In the genomic region with DNA sequence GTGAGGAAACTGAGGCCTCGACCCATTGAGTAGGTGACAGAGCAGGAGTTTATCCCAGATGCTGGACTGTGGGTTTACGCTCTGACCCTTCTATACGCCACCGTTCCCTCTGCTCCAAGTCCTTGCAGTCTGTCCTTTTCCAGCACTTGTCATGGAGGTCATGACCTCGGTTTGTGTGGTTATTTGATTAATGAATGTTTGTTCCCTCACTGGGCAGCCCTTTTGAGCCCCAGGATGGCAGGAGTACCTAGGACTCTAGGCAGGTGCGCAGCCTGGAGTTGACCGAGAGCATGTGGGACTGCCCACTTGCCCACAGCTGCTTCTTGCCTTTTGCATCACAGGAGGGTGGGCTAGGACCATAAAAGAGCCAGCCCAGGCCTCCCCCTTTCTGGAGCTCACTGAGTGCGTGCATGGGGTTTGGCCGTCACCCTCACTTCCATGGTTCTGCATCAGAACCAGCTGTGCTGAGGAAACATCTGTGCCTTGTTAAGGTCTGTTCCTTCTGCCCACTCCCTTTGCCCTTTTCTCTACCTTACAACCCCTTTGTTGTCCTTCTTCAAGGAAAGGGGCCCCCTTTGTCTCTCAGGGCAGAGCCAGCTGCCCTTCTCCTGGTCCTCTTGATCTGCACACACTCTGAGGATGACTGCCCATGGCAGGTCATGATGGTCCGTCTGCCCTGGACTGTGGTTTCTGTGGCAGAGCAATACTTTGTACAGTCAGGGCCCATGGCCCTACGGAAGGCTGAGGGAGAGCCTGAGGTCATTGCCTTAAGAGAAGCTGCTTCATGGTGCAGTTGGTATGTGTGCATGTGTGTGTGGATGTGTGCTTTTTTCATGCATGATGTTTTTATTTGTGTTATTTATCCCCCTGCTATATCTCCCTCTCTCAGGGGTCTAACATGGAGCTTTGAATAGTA, we compare ENCODE assay signal across 9 cellular contexts. TPM values are rescaled to one million over a fixed set of nuclear protein-coding genes. Genes with fewer than 3 reads are reported as not detected.
DNase-seq lines count a peak whose midpoint lies in the region; ATAC-seq and TF ChIP-seq lines count a peak whose summit lies in the region.
"Had no signal": no experiment of that assay in that cellular context is flagged by ENCODE, and none has a peak within 500 bp of the region (broad histone marks: within the 10 kb centered on the region; RNA-seq: fewer than 3 reads in every experiment).

No MANE protein-coding gene starts in this region.

- H3K27ac ChIP-seq in coronary artery (peak overlapping the region; percentile 55 to 76), skeletal muscle tissue (ENCODE audit: low read depth, low read length) (peak overlapping the region; percentile 6)

- no peak for DNase-seq in coronary artery (ENCODE audit: low spot score)
- no peak for DNase-seq in middle frontal gyrus (ENCODE audit: extremely low spot score, low spot score)
- DNase-seq in stimulated activated CD8-positive, alpha-beta memory T cell treated with anti-CD3 and anti-CD28 coated beads, Interleukin-4, amount 100 ng/mL, for 48 hours = no peak
- no peak for DNase-seq in NCI-H748 (lab: John Stamatoyannopoulos, UW; ENCODE audit: unreplicated experiment)
- DNase-seq: activated naive CD4-positive, alpha-beta T cell treated with Interleukin-2 at 50 U/mL for 16 hours; endodermal cell had no signal

- no peaks in the 10 kb centered on the region for H3K9me3 ChIP-seq in skeletal muscle tissue (ENCODE audit: control insufficient read depth in 3 of 3, low read length in 3 of 3)

- H3K9ac ChIP-seq in skeletal muscle tissue (ENCODE audit: low read depth in 1 of 3, low read length in 3 of 3) = no peak overlapping the region

- H3K4me3 ChIP-seq in coronary artery = no peak overlapping the region
- no peak overlapping the region for H3K4me3 ChIP-seq in skeletal muscle tissue (ENCODE audit: low read length in 3 of 3)

- no peak for TF ChIP-seq CTCF in coronary artery (IDR thresholded peaks at IDR 0.05)

- ATAC-seq in GM18868 (IDR thresholded peaks at IDR 0.05; ENCODE audit: unreplicated experiment) = peak; percentile 19
- peak; percentile 16 for ATAC-seq in HG03196 (IDR thresholded peaks at IDR 0.05; ENCODE audit: unreplicated experiment)

- H3K4me1 ChIP-seq in skeletal muscle tissue (ENCODE audit: control insufficient read depth in 3 of 3, insufficient read depth in 3 of 3, low read length in 3 of 3) = peaks cover 48 to 73% (median 63%) of the 10 kb centered on the region in 3 donors

- peaks cover 0 to 5% (median 0%) of the 10 kb centered on the region in 3 donors for H3K36me3 ChIP-seq in skeletal muscle tissue (ENCODE audit: control insufficient read depth in 3 of 3, insufficient read depth in 3 of 3, low read length in 3 of 3)

- no peaks in the 10 kb centered on the region for H3K27me3 ChIP-seq in skeletal muscle tissue (ENCODE audit: control insufficient read depth in 3 of 3, insufficient read depth in 3 of 3, low read length in 3 of 3)

RNA-seq across cellular contexts. Expression of a gene that starts 38.2 kb away (rescaled TPM):
- total RNA-seq in skeletal muscle tissue = 18.8 TPM
